ENCODE assay signal across 3 cellular contexts in the genomic region with DNA sequence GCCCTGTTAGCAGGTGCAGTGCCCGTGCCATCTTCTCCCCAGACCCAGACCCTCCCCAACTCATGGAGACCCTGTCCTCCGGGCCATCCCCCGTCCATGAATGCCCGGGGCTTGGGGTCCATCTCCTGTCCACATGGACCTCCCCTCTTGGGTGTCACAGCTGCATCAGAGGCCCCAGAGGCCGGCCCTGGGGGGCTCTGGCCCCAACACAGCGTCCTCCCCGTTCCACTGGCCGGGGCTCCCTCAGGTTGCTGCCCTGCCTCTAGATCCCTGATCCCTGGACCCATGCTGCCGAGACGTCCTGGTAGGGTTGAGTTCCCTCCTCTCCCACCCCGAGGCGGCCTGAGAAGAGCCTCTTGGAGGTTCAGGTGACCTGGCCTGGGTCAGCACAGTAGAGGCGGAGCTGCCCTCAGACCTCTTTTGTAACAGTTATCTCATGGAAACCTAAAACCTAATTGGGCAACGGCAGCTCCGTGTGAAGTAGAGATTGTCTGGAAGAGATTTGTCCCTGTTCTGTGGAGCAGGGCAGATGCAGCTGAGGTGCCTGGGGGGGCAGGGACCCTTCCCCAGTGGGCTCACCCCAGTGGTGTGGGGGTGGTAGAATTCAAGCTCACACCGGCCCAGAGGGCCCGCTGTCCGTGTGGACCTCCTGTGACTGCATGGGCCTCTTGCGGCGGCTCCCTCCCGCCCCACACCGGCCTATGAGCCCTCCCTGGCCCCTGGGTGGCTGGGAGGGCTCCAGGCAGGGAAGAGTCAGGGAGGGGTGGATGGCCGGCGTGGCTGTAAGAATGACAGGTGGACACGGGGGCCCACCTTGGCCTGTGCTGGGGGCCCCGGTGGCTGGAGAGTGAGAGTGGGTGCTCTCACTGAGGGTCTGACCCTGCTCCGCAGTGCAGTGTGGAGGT.
A peak's percentile ranks its signal among the peaks of the same experiment; 100 is the strongest.
TF ChIP-seq lines count a peak whose summit lies in the region.

No MANE protein-coding gene starts in this region.

TF ChIP-seq in HEK293, 187 proteins besides CTCF, POLR2A, EP300 and RAD21:
- no peak for TF ChIP-seq ZNF544 (tag by site-specific recombination; IDR thresholded peaks at IDR 0.05)
- TF ChIP-seq KLF10 (tag by site-specific recombination; IDR thresholded peaks at IDR 0.05) = no peak
- peak; percentile 39 for TF ChIP-seq GLIS2 (tag by site-specific recombination; IDR thresholded peaks at IDR 0.05)
- no peak for TF ChIP-seq WT1 (tag by site-specific recombination; IDR thresholded peaks at IDR 0.05)
- TF ChIP-seq SETDB1 (IDR thresholded peaks at IDR 0.05; ENCODE audit: insufficient read length, low read length) = no peak
- TF ChIP-seq, protein P1, sequence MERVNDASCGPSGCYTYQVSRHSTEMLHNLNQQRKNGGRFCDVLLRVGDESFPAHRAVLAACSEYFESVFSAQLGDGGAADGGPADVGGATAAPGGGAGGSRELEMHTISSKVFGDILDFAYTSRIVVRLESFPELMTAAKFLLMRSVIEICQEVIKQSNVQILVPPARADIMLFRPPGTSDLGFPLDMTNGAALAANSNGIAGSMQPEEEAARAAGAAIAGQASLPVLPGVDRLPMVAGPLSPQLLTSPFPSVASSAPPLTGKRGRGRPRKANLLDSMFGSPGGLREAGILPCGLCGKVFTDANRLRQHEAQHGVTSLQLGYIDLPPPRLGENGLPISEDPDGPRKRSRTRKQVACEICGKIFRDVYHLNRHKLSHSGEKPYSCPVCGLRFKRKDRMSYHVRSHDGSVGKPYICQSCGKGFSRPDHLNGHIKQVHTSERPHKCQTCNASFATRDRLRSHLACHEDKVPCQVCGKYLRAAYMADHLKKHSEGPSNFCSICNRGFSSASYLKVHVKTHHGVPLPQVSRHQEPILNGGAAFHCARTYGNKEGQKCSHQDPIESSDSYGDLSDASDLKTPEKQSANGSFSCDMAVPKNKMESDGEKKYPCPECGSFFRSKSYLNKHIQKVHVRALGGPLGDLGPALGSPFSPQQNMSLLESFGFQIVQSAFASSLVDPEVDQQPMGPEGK (tag by site-specific recombination; IDR thresholded peaks at IDR 0.05) = peak; percentile 35; the same call in 1 of the 2 replicates
- TF ChIP-seq BCL11B (tag by site-specific recombination; IDR thresholded peaks at IDR 0.05; ENCODE audit: low read depth) = no peak
- TF ChIP-seq ZNF623 (tag by site-specific recombination; IDR thresholded peaks at IDR 0.05) = no peak

TF ChIP-seq in H1, 55 proteins besides CTCF, POLR2A, EP300 and RAD21:
- TF ChIP-seq CHD2 (IDR thresholded peaks at IDR 0.05; ENCODE audit: low read length) = no peak
- no peak for TF ChIP-seq SP4 (IDR thresholded peaks at IDR 0.05; ENCODE audit: low read length)
- TF ChIP-seq TAF1 (IDR thresholded peaks at IDR 0.05; ENCODE audit: low read depth, low read length) = no peak
- no peak for TF ChIP-seq CHD1 (IDR thresholded peaks at IDR 0.05; ENCODE audit: low read depth, low read length)
- no peak for TF ChIP-seq POLR2AphosphoS5 (IDR thresholded peaks at IDR 0.05; ENCODE audit: low read depth, low read length)
- TF ChIP-seq CBX5 (IDR thresholded peaks at IDR 0.05; ENCODE audit: low read depth, low read length) = no peak
- no peak for TF ChIP-seq CREB1 (IDR thresholded peaks at IDR 0.05)
- no peak for TF ChIP-seq TBP (IDR thresholded peaks at IDR 0.05; ENCODE audit: low read depth, low read length)
- no peak for TF ChIP-seq FOSL1 (IDR thresholded peaks at IDR 0.05; ENCODE audit: insufficient read depth, low read depth, low read length)
- TF ChIP-seq HDAC2 (IDR thresholded peaks at IDR 0.05; ENCODE audit: borderline replicate concordance in 1 of 2, low read depth in 2 of 2, low read length in 2 of 2) = no peak
- TF ChIP-seq GABPA (IDR thresholded peaks at IDR 0.05; ENCODE audit: borderline replicate concordance, insufficient read depth, low read length) = no peak
TF ChIP-seq in H1: peak in this region for 0.

TF ChIP-seq in liver, 16 proteins besides CTCF, POLR2A, EP300 and RAD21:
- peak; percentile 69 for TF ChIP-seq RXRA (IDR thresholded peaks at IDR 0.05)
- no peak for TF ChIP-seq GABPA (IDR thresholded peaks at IDR 0.05 in 1 of 2, conservative IDR thresholded peaks at IDR 0.05 in 1 of 2)
- no peak for TF ChIP-seq FOXA1 (IDR thresholded peaks at IDR 0.05)
- peak; percentile 41 to 44 for TF ChIP-seq HNF4A (conservative IDR thresholded peaks at IDR 0.05)
- peak; percentile 47 for TF ChIP-seq SP1 (IDR thresholded peaks at IDR 0.05)
- peak in 1 of 2 donors; percentile 38 for TF ChIP-seq EGR1 (IDR thresholded peaks at IDR 0.05; ENCODE audit: low read depth in 2 of 2)
TF ChIP-seq in liver: peak in this region for 4.
